34 cellular contexts compared by ENCODE assay signal in genomic region chr6:167290786-167291622, GRCh38. TPM values are rescaled to one million over a fixed set of nuclear protein-coding genes. Genes with fewer than 3 reads are reported as not detected.
"Had no signal": no experiment of that assay in that cellular context is flagged by ENCODE, and none has a peak within 500 bp of the region (broad histone marks: within the 10 kb centered on the region; RNA-seq: fewer than 3 reads in every experiment).

UNC93A (plus strand) TSS chr6:167291315; CDS start chr6:167291490, 175 bp downstream.

- ATAC-seq: activated CD4-positive, alpha-beta T cell treated with anti-CD3 and anti-CD28 coated beads for 36 hours; body of pancreas; effector memory CD8-positive, alpha-beta T cell; naive thymus-derived CD4-positive, alpha-beta T cell; right cardiac atrium; SK-N-SH treated with all-trans-retinoic acid at 6 μM for 48 hours had no signal

- H3K9me3 ChIP-seq: adrenal gland, body of pancreas, left ventricle myocardium inferior, testis, transverse colon had no signal

- H3K36me3 Mint-ChIP-seq: activated naive CD8-positive, alpha-beta T cell; naive thymus-derived CD4-positive, alpha-beta T cell had no signal

- H3K4me3 Mint-ChIP-seq: activated CD4-positive, alpha-beta T cell treated with anti-CD3 and anti-CD28 coated beads for 36 hours; activated naive CD8-positive, alpha-beta T cell; effector memory CD8-positive, alpha-beta T cell; naive thymus-derived CD4-positive, alpha-beta T cell had no signal

- H3K4me3 ChIP-seq: adrenal gland, body of pancreas, cardiac muscle cell, coronary artery, left ventricle myocardium inferior, testis, transverse colon had no signal

- H3K4me1 Mint-ChIP-seq: activated CD4-positive, alpha-beta T cell treated with anti-CD3 and anti-CD28 coated beads for 36 hours; naive thymus-derived CD4-positive, alpha-beta T cell had no signal

- H3K36me3 ChIP-seq: adrenal gland, cardiac muscle cell, left ventricle myocardium inferior, transverse colon had no signal

- H3K4me1 ChIP-seq: adrenal gland, body of pancreas, left ventricle myocardium inferior, parathyroid adenoma, testis had no signal

- H3K9ac ChIP-seq: parathyroid adenoma had no signal

- H3K27ac ChIP-seq: adrenal gland, body of pancreas, cardiac muscle cell, coronary artery, left ventricle myocardium inferior, parathyroid adenoma, testis, transverse colon had no signal

- H3K27ac Mint-ChIP-seq: activated CD4-positive, alpha-beta T cell treated with anti-CD3 and anti-CD28 coated beads for 36 hours; activated naive CD8-positive, alpha-beta T cell; effector memory CD8-positive, alpha-beta T cell; naive thymus-derived CD4-positive, alpha-beta T cell had no signal

- H3K9me3 Mint-ChIP-seq: effector memory CD8-positive, alpha-beta T cell; naive thymus-derived CD4-positive, alpha-beta T cell had no signal

- H3K27me3 ChIP-seq: adrenal gland, body of pancreas, cardiac muscle cell, testis, transverse colon had no signal

- DNase-seq: activated CD4-positive, alpha-beta T cell treated with anti-CD3 and anti-CD28 coated beads for 36 hours; activated CD4-positive, alpha-beta T cell treated with anti-CD3 and anti-CD28 coated beads, Interleukin-2, amount 50 U/mL, for 4 hours; activated CD4-positive, CD25-positive, alpha-beta regulatory T cell; activated effector memory CD4-positive, alpha-beta T cell treated with Interleukin-2 at 50 U/mL for 16 hours; activated naive CD4-positive, alpha-beta T cell treated with Interleukin-2 at 50 U/mL for 16 hours; activated T-cell treated with anti-CD3 and anti-CD28 coated beads for 4 hours; adrenal gland; aorta; body of pancreas; effector memory CD8-positive, alpha-beta T cell; head of caudate nucleus; hypothalamus; left ventricle myocardium inferior; mammary epithelial cell; naive thymus-derived CD4-positive, alpha-beta T cell; nucleus accumbens; right cardiac atrium; stimulated activated CD4-positive, alpha-beta T cell treated with anti-CD3 and anti-CD28 coated beads, Interleukin-2, amount 100 ng/mL, for 48 hours; stimulated activated naive CD4-positive, alpha-beta T cell treated with Interleukin-2 at 50 U/mL for 16 hours; T-helper 2 cell; testis; transverse colon had no signal

RNA-seq across cellular contexts. Expression of gene UNC93A, which starts in this region (rescaled TPM):
- total RNA-seq: activated CD4-positive, alpha-beta T cell treated with anti-CD3 and anti-CD28 coated beads for 36 hours; adrenal gland; aorta; body of pancreas; cardiac muscle cell; cerebellum; endothelial cell of umbilical vein; fibroblast of lung; fibroblast of villous mesenchyme; kidney epithelial cell; left ventricle myocardium inferior; mammary epithelial cell; naive thymus-derived CD4-positive, alpha-beta T cell; pulmonary artery endothelial cell; right cardiac atrium; transverse colon had no signal
- polyA plus RNA-seq: adrenal gland; aorta; cardiac muscle cell; endothelial cell of umbilical vein; fibroblast of lung; mammary epithelial cell; naive thymus-derived CD4-positive, alpha-beta T cell; neural cell; right cardiac atrium had no signal
